In the genomic region with DNA sequence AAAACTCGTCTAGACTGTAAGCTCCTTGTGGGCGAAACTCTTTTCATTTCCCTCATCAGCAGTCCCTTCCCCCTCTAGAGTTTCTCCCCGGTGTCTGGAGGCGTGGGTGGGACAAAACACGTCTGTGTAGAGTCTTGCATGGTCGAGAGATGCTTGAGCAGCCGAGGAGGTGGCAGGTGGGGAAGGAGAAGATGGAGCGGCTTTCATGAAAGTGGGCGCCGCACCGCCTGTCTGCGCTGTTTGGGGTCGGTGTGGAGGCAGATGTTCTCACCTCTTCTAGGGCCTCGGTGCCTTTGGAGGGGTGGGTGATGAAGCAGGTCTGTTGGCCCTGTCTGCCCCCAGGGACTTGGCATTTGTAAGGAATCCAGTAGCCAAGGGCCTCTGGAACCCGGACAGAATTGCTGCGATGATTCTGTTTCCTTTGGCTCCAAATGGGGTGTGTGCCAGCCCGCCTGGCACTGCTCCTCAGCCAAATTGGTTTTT, we compare ENCODE assay signal across 8 cellular contexts. TPM values are rescaled to one million over a fixed set of nuclear protein-coding genes. Genes with fewer than 3 reads are reported as not detected.
DNase-seq lines count a peak whose midpoint lies in the region; ATAC-seq and TF ChIP-seq lines count a peak whose summit lies in the region.

No MANE protein-coding gene starts in this region.

- no peak for ATAC-seq in PC-3
- no peak for ATAC-seq in GM18873 (IDR thresholded peaks at IDR 0.05; ENCODE audit: low FRiP score, unreplicated experiment)

- H3K4me1 ChIP-seq in PC-3 (ENCODE audit: insufficient read depth, low read length), result peaks cover 7% of the 10 kb centered on the region; the same call in 1 of the 2 replicates
- H3K4me1 ChIP-seq in esophagus muscularis mucosa, result peaks cover 14 to 59% (median 42%) of the 10 kb centered on the region in 4 donors
- H3K4me1 ChIP-seq in prostate gland (replicated peaks), result peaks cover 6% of the 10 kb centered on the region

- no peak for TF ChIP-seq POLR2A in esophagus muscularis mucosa (IDR thresholded peaks at IDR 0.05; ENCODE audit: low read depth)
- no peak for TF ChIP-seq POLR2A in prostate gland (IDR thresholded peaks at IDR 0.05)

- 64% methylated on average over 17 of the region's 17 CpGs for WGBS in esophagus muscularis mucosa
- 51% methylated on average over 17 of the region's 17 CpGs for WGBS in prostate gland

- H4K20me1 ChIP-seq in PC-3 (ENCODE audit: low read length), result peaks cover 16% of the 10 kb centered on the region; the same call in 1 of the 2 replicates

- H3K4me2 ChIP-seq in PC-3 (ENCODE audit: low read length), result peak overlapping the region; percentile 100

- H3K9ac ChIP-seq in PC-3 (ENCODE audit: low read length), result peak overlapping the region; percentile 80

- POLR2A ChIA-PET in PC-3 (lab: Charles Lee; ENCODE audit: unreplicated experiment), result interaction anchor here (0.6 kb wide), 1 partner anchor 122 kb away, joined by 3 read pairs; no protein-coding TSS in a partner anchor

- H3F3A ChIP-seq in PC-3 (ENCODE audit: low read length, unreplicated experiment), result no peaks in the 10 kb centered on the region

- H3K36me3 ChIP-seq in GM06990 (ENCODE audit: control insufficient read depth, insufficient read depth, low read length), result no peaks in the 10 kb centered on the region; the same call in 1 of the 2 replicates
- H3K36me3 ChIP-seq in PC-3 (ENCODE audit: low read depth, low read length), result peaks cover 23% of the 10 kb centered on the region
- peaks cover 16 to 30% (median 24%) of the 10 kb centered on the region in 4 donors for H3K36me3 ChIP-seq in esophagus muscularis mucosa
- H3K36me3 ChIP-seq in prostate gland, result peaks cover 0 to 5% of the 10 kb centered on the region in 2 donors

- H3K9me3 ChIP-seq in PC-3 (ENCODE audit: low read length) (no peaks in the 10 kb centered on the region), esophagus muscularis mucosa (no peaks in the 10 kb centered on the region), prostate gland (no peaks in the 10 kb centered on the region)

- no peaks in the 10 kb centered on the region for H3K27me3 ChIP-seq in GM06990 (replicated peaks; ENCODE audit: control insufficient read depth, insufficient read depth, low read length)
- H3K27me3 ChIP-seq in PC-3 (ENCODE audit: low read length), result no peaks in the 10 kb centered on the region
- no peaks in the 10 kb centered on the region for H3K27me3 ChIP-seq in esophagus muscularis mucosa
- no peaks in the 10 kb centered on the region for H3K27me3 ChIP-seq in prostate gland (replicated peaks; ENCODE audit: insufficient read depth)

- no peaks in the 10 kb centered on the region for H3K9me2 ChIP-seq in PC-3 (replicated peaks; ENCODE audit: low read length)

- no peak for DNase-seq in GM06990 (ENCODE audit: extremely low read depth, insufficient read length)
- DNase-seq in PC-3, result no peak
- DNase-seq in esophagus muscularis mucosa (ENCODE audit: extremely low spot score), result no peak
- DNase-seq in prostate gland (ENCODE audit: low spot score), result no peak
- no peak for DNase-seq in NCI-H128 (lab: John Stamatoyannopoulos, UW; ENCODE audit: unreplicated experiment)
- no peak for DNase-seq in stimulated activated CD4-positive, alpha-beta T cell treated with anti-CD3 and anti-CD28 coated beads, Interleukin-4, amount 100 ng/mL, for 1 hour
- no peak for DNase-seq in hepatic stellate cell (ENCODE audit: low spot score)

- peak overlapping the region; percentile 94 for H2AFZ ChIP-seq in PC-3 (ENCODE audit: low read length)

- TSS peak; percentile 47 for BruUV-seq in PC-3 (replicated peaks; lab: Mats Ljungman, UMichigan)

- intact Hi-C loops in PC-3 (cut with micrococcal nuclease), result no loop called here
- intact Hi-C loops in esophagus muscularis mucosa (cut with DNase I), result loop anchor here (5.0 to 10.0 kb wide), 2 partner anchors 103 to 170 kb away; a partner anchor contains a TSS
- intact Hi-C loops in prostate gland (cut with DNase I), result loop anchor here (2.0 to 5.0 kb wide), 2 partner anchors 75 to 171 kb away; a partner anchor contains a TSS

- H3K4me3 ChIP-seq in GM06990 (replicated peaks; ENCODE audit: low read depth, low read length) (peak overlapping the region; percentile 74), PC-3 (ENCODE audit: low read length) (peak overlapping the region; percentile 94), esophagus muscularis mucosa (peak overlapping the region; percentile 87 to 95 (median 90)), prostate gland (peak overlapping the region; percentile 81 to 89)

- CTCF ChIA-PET in PC-3 (lab: Charles Lee), result no interaction called here

- TF ChIP-seq CTCF in GM06990 (IDR thresholded peaks at IDR 0.05; ENCODE audit: insufficient read depth, low read length, poor library complexity, severe bottlenecking), result no peak
- TF ChIP-seq CTCF in PC-3 (conservative IDR thresholded peaks at IDR 0.05; ENCODE audit: low read depth, low read length), result no peak
- no peak for TF ChIP-seq CTCF in esophagus muscularis mucosa (IDR thresholded peaks at IDR 0.05)
- no peak for TF ChIP-seq CTCF in prostate gland (IDR thresholded peaks at IDR 0.05)

- no peak for TF ChIP-seq EP300 in esophagus muscularis mucosa (IDR thresholded peaks at IDR 0.05)

- no peak overlapping the region for H3K27ac ChIP-seq in PC-3 (ENCODE audit: low read length)
- peak overlapping the region in 2 of 4 donors; percentile 98 to 99 for H3K27ac ChIP-seq in esophagus muscularis mucosa (replicated peaks in 1 of 4)
- peak overlapping the region in 1 of 2 donors; percentile 96 for H3K27ac ChIP-seq in prostate gland

- peaks cover 56% of the 10 kb centered on the region for H3K79me2 ChIP-seq in PC-3 (ENCODE audit: low read length)

RNA-seq across cellular contexts. Expression of a gene that starts 1.2 kb away (rescaled TPM):
- total RNA-seq in PC-3 (2014; rRNA removed) (14.3 and 21.4 TPM in 2 replicates), esophagus muscularis mucosa (10 to 100 TPM; 21.5 to 34.8 (median 22.3) TPM), prostate gland (10 to 100 TPM; 33.2 to 72.1 TPM)
